Comparison of ENCODE assay signal across 1 cellular context in the genomic region with DNA sequence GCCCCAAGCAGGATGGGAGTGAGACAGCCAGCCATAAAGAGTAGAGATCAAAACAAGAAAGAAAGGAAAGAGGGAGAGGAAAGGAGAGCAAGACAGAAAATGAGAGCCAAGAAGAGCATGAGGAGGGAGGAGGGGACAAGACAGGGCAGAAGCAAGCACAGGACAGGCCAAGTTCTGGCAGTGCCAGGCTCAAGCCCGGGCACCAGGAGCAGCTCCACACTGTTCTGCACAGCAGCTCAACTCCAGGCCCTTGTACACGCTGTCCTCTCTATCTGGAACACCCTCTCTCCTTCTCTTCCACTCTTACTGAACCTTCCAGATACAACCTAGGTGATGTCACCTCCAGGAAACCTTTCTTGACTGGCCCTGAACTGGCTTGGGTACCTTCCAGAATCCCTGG.
TF ChIP-seq lines count a peak whose summit lies in the region.

No MANE protein-coding gene starts in this region.

TF ChIP-seq in GM23338, 12 proteins besides CTCF, POLR2A, EP300 and RAD21 (continued from another document):
- TF ChIP-seq REST (IDR thresholded peaks at IDR 0.05; ENCODE audit: unreplicated experiment) (no peak), POLR2AphosphoS5 (IDR thresholded peaks at IDR 0.05; ENCODE audit: low read depth) (no peak), ETS1 (IDR thresholded peaks at IDR 0.05) (no peak), EZH2phosphoT487 (IDR thresholded peaks at IDR 0.05; ENCODE audit: unreplicated experiment) (no peak), EZH2 (IDR thresholded peaks at IDR 0.05; ENCODE audit: low read depth, unreplicated experiment) (no peak), STAT1 (IDR thresholded peaks at IDR 0.05; ENCODE audit: unreplicated experiment) (no peak), CREB1 (CRISPR knock-in tag; IDR thresholded peaks at IDR 0.05; ENCODE audit: low read depth) (no peak), NANOG (IDR thresholded peaks at IDR 0.05; ENCODE audit: borderline replicate concordance) (no peak), ZNF331 (CRISPR knock-in tag; IDR thresholded peaks at IDR 0.05; ENCODE audit: low read depth) (no peak)
- TF ChIP-seq, protein P1, sequence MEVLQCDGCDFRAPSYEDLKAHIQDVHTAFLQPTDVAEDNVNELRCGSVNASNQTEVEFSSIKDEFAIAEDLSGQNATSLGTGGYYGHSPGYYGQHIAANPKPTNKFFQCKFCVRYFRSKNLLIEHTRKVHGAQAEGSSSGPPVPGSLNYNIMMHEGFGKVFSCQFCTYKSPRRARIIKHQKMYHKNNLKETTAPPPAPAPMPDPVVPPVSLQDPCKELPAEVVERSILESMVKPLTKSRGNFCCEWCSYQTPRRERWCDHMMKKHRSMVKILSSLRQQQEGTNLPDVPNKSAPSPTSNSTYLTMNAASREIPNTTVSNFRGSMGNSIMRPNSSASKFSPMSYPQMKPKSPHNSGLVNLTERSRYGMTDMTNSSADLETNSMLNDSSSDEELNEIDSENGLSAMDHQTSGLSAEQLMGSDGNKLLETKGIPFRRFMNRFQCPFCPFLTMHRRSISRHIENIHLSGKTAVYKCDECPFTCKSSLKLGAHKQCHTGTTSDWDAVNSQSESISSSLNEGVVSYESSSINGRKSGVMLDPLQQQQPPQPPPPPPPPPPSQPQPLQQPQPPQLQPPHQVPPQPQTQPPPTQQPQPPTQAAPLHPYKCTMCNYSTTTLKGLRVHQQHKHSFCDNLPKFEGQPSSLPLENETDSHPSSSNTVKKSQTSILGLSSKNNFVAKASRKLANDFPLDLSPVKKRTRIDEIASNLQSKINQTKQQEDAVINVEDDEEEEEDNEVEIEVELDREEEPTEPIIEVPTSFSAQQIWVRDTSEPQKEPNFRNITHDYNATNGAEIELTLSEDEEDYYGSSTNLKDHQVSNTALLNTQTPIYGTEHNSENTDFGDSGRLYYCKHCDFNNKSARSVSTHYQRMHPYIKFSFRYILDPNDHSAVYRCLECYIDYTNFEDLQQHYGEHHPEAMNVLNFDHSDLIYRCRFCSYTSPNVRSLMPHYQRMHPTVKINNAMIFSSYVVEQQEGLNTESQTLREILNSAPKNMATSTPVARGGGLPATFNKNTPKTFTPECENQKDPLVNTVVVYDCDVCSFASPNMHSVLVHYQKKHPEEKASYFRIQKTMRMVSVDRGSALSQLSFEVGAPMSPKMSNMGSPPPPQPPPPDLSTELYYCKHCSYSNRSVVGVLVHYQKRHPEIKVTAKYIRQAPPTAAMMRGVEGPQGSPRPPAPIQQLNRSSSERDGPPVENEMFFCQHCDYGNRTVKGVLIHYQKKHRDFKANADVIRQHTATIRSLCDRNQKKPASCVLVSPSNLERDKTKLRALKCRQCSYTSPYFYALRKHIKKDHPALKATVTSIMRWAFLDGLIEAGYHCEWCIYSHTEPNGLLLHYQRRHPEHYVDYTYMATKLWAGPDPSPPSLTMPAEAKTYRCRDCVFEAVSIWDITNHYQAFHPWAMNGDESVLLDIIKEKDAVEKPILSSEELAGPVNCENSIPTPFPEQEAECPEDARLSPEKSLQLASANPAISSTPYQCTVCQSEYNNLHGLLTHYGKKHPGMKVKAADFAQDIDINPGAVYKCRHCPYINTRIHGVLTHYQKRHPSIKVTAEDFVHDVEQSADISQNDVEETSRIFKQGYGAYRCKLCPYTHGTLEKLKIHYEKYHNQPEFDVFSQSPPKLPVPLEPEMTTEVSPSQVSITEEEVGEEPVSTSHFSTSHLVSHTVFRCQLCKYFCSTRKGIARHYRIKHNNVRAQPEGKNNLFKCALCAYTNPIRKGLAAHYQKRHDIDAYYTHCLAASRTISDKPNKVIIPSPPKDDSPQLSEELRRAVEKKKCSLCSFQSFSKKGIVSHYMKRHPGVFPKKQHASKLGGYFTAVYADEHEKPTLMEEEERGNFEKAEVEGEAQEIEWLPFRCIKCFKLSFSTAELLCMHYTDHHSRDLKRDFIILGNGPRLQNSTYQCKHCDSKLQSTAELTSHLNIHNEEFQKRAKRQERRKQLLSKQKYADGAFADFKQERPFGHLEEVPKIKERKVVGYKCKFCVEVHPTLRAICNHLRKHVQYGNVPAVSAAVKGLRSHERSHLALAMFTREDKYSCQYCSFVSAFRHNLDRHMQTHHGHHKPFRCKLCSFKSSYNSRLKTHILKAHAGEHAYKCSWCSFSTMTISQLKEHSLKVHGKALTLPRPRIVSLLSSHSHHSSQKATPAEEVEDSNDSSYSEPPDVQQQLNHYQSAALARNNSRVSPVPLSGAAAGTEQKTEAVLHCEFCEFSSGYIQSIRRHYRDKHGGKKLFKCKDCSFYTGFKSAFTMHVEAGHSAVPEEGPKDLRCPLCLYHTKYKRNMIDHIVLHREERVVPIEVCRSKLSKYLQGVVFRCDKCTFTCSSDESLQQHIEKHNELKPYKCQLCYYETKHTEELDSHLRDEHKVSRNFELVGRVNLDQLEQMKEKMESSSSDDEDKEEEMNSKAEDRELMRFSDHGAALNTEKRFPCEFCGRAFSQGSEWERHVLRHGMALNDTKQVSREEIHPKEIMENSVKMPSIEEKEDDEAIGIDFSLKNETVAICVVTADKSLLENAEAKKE (CRISPR knock-in tag; IDR thresholded peaks at IDR 0.05): no peak
